In the genomic region with DNA sequence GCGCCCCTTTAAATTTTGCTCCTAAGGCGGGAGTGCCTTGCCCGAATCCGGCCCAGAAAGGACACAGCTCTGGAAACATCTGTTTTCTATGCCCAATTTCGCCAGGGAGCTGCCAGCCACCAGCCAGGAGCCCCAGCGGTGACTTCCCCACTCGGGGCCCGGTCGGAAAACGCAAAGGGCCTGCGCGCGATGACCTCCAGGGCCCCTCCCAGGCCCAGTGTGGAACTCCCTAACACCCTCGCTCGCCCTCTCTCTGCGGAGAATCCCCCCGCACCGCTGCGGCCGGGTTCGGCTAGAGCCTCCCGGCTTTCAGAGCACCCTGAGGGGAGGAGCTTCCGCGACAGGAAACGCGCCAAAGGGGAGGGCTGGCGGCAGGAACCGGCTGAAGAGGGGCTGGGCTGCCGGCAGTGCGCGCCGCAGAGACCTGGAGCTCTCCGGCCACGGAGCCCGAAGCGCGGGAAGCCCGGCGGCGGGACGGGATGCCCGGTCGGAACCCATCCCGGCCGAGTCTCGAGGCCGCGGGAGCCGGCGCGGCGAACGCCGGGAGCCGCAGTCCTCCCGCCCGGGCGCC, we compare ENCODE assay signal across 8 cellular contexts. TPM values are rescaled to one million over a fixed set of nuclear protein-coding genes. Genes with fewer than 3 reads are reported as not detected.
DNase-seq lines count a peak whose midpoint lies in the region; ATAC-seq and TF ChIP-seq lines count a peak whose summit lies in the region.

No MANE protein-coding gene starts in this region.

- WGBS in heart right ventricle, 2 donors, result 0% methylated on average over 50 to 58 of the region's 58 CpGs
- 0% methylated on average over 27 of the region's 58 CpGs for WGBS in upper lobe of left lung, 2 donors

- intact Hi-C loops in heart right ventricle (cut with DNase I) (no loop called here), posterior cingulate gyrus (cut with DNase I) (no loop called here)

- H3K36me3 ChIP-seq in heart right ventricle (no peaks in the 10 kb centered on the region), upper lobe of left lung (no peaks in the 10 kb centered on the region)

- H3K9me3 ChIP-seq in heart right ventricle (no peaks in the 10 kb centered on the region), upper lobe of left lung (no peaks in the 10 kb centered on the region)

- H3K4me1 ChIP-seq in heart right ventricle (peaks cover 0 to 14% (median 6%) of the 10 kb centered on the region in 9 donors), upper lobe of left lung (peaks cover 2 to 10% (median 7%) of the 10 kb centered on the region in 4 donors)

- H3K27ac ChIP-seq in heart right ventricle (peak overlapping the region in 9 of 10 donors; percentile 67 to 86 (median 85)), upper lobe of left lung (peak overlapping the region; percentile 69 to 85 (median 80))

- TF ChIP-seq CTCF in GM12865 (IDR thresholded peaks at IDR 0.05; ENCODE audit: insufficient read depth, low read depth, low read length, missing control alignments) (no peak), heart right ventricle (IDR thresholded peaks at IDR 0.05) (peak in 7 of 9 donors; percentile 12 to 50 (median 27)), upper lobe of left lung (IDR thresholded peaks at IDR 0.05) (peak in 2 of 6 experiments; percentile 9 to 34)

- peak in 2 of 4 donors; percentile 14 to 72 for TF ChIP-seq POLR2A in upper lobe of left lung (IDR thresholded peaks at IDR 0.05)

- H3K4me3 ChIP-seq in GM12865 (ENCODE audit: low read depth, low read length) (peak overlapping the region; percentile 88), heart right ventricle (peak overlapping the region; percentile 61 to 95 (median 76)), upper lobe of left lung (peak overlapping the region; percentile 81 to 90 (median 85))

- H3K27me3 ChIP-seq in heart right ventricle (no peaks in the 10 kb centered on the region), upper lobe of left lung (no peaks in the 10 kb centered on the region)

- DNase-seq in GM12865 (ENCODE audit: low read depth) (peak; percentile 95), NCI-H1092 treated with DMSO at 0.1 percent for 48 hours (lab: John Stamatoyannopoulos, UW) (peak; percentile 94), SKM-1 treated with dmso at 0.1 percent for 144 hours (lab: John Stamatoyannopoulos, UW; ENCODE audit: unreplicated experiment) (peak; percentile 83), heart right ventricle (peak; percentile 86 to 87), posterior cingulate gyrus (peak; percentile 52 to 96 (median 70)), upper lobe of left lung (peak; percentile 86 to 94)
- DNase-seq in activated naive CD8-positive, alpha-beta T cell treated with anti-CD3 and anti-CD28 coated beads, Interleukin-2, amount 50 U/mL, for 16 hours (ENCODE audit: low read depth, low spot score), result peak; percentile 68

- TF ChIP-seq EP300 in upper lobe of left lung (IDR thresholded peaks at IDR 0.05), result no peak

- ATAC-seq in HG02623 (IDR thresholded peaks at IDR 0.05; ENCODE audit: unreplicated experiment) (peak; percentile 73), heart right ventricle (peak; percentile 90 to 97 (median 94)), upper lobe of left lung (ENCODE audit: low FRiP score in 2 of 2) (peak; percentile 92 to 97)

RNA-seq across cellular contexts. Expression of a gene that starts 0.5 kb away (rescaled TPM):
- total RNA-seq in heart right ventricle (1 to 10 TPM in 2 of 10 donors, under 1 TPM in 8; 0.26 to 2.8 (median 0.43) TPM), upper lobe of left lung (1 to 10 TPM in 5 of 6 donors, not detected in 1; 1.1 to 2.5 (median 1.8) TPM)
- under 1 TPM; 0.06 to 0.29 TPM for polyA plus RNA-seq in heart right ventricle

RNA-seq across cellular contexts. Expression of a gene that starts 38.5 kb away (rescaled TPM):
- 10 to 100 TPM; 15.0 to 25.1 (median 20.5) TPM for total RNA-seq in heart right ventricle
- 10 to 100 TPM in 1 of 2 donors, 1 to 10 TPM in 1; 4.1 to 10.5 TPM for polyA plus RNA-seq in heart right ventricle
- 10 to 100 TPM; 18.6 to 32.5 (median 26.1) TPM for total RNA-seq in upper lobe of left lung

RNA-seq across cellular contexts. Expression of a gene that starts 50.6 kb away (rescaled TPM):
- total RNA-seq in heart right ventricle (10 to 100 TPM in 4 of 10 donors, 1 to 10 TPM in 6; 7.2 to 13.3 (median 9.7) TPM), upper lobe of left lung (10 to 100 TPM in 4 of 6 donors, 1 to 10 TPM in 2; 5.2 to 19.5 (median 14.3) TPM)
- polyA plus RNA-seq in heart right ventricle, result 1 to 10 TPM; 4.6 to 9.1 TPM

Comparison
In these comparisons a context has a peak if more than half of its experiments do, and no peak if none do; other contexts are left out.
1. Peak in every context shown above with its lines: DNase-seq, ATAC-seq, H3K4me3 ChIP-seq and H3K27ac ChIP-seq.